In the genomic region with DNA sequence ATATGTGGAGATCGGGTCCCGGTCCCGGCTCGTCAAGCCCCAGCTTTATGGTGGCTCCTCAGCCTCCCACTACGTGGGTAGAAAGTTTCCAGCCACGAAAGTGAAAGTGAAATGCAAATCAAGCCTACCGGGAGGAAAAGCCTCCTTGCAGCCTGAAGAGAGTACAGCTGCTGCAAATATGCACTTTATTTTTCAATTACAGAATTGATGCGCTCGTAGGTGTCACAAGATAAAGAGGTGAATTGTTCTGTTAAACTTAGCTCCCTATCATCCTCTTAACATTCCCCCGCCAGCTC, we compare ENCODE assay signal across 8 cellular contexts. TPM values are rescaled to one million over a fixed set of nuclear protein-coding genes. Genes with fewer than 3 reads are reported as not detected.
DNase-seq lines count a peak whose midpoint lies in the region; ATAC-seq and TF ChIP-seq lines count a peak whose summit lies in the region.

No MANE protein-coding gene starts in this region.

- H3K27ac Mint-ChIP-seq in central memory CD8-positive, alpha-beta T cell (ENCODE audit: low read depth) = peak overlapping the region; percentile 88

- H3K4me3 Mint-ChIP-seq in central memory CD8-positive, alpha-beta T cell = peak overlapping the region; percentile 88

- CTCF ChIA-PET in AG04449 (lab: Yijun Ruan, JAX) = interaction anchor here (1.0 to 3.3 kb wide), 4 partner anchors 8 to 73 kb away, joined by 4 to 30 read pairs (median 7); no protein-coding TSS in a partner anchor

- peaks cover 11% of the 10 kb centered on the region for H3K4me1 Mint-ChIP-seq in central memory CD8-positive, alpha-beta T cell

- peak; percentile 10 for ATAC-seq in central memory CD8-positive, alpha-beta T cell (replicated peaks; ENCODE audit: extremely low read depth, poor library complexity, severe bottlenecking)
- ATAC-seq in HG03175 (IDR thresholded peaks at IDR 0.05; ENCODE audit: unreplicated experiment) (no peak), GM21367 (IDR thresholded peaks at IDR 0.05; ENCODE audit: unreplicated experiment) (no peak)

- H3K4me1 ChIP-seq in HUES64 (ENCODE audit: insufficient read depth, low read length) (peaks cover 16% of the 10 kb centered on the region), muscle layer of duodenum (ENCODE audit: control insufficient read depth in 1 of 2, insufficient read depth in 2 of 2, low read length in 2 of 2) (peaks cover 10 to 15% of the 10 kb centered on the region in 2 donors)

- H3K36me3 ChIP-seq in HUES64 (ENCODE audit: insufficient read depth, low read length) = peaks cover 36% of the 10 kb centered on the region
- H3K36me3 ChIP-seq in muscle layer of duodenum (ENCODE audit: control insufficient read depth in 1 of 2, insufficient read depth in 2 of 2, low read length in 2 of 2) = peaks cover 16 to 23% of the 10 kb centered on the region in 2 donors

- H3K9me3 Mint-ChIP-seq in central memory CD8-positive, alpha-beta T cell = no peaks in the 10 kb centered on the region

- POLR2A ChIA-PET in AG04449 (lab: Yijun Ruan, JAX) = interaction anchor here (1.0 to 1.2 kb wide), 3 partner anchors 9 to 49 kb away, joined by 3 read pairs; no protein-coding TSS in a partner anchor

- H3K9me3 ChIP-seq in HUES64 (ENCODE audit: insufficient read depth, low read depth, low read length) (no peaks in the 10 kb centered on the region), muscle layer of duodenum (ENCODE audit: control insufficient read depth in 1 of 2, low read length in 2 of 2) (no peaks in the 10 kb centered on the region)

- DNase-seq in AG04449 (ENCODE audit: low read depth, low spot score) = no peak
- no peak for DNase-seq in central memory CD8-positive, alpha-beta T cell (ENCODE audit: low spot score in 2 of 2)
- DNase-seq in ACHN = no peak
- DNase-seq in G401 (ENCODE audit: low spot score) = no peak

- H3K27ac ChIP-seq in HUES64 (ENCODE audit: low read depth, low read length) = peak overlapping the region; percentile 88
- H3K27ac ChIP-seq in muscle layer of duodenum (ENCODE audit: low read length) = peak overlapping the region; percentile 92

- WGBS in HUES64 = 18% methylated on average over 10 of the region's 10 CpGs

- no peaks in the 10 kb centered on the region for H3K27me3 ChIP-seq in HUES64 (ENCODE audit: insufficient read depth, low read length)
- no peaks in the 10 kb centered on the region for H3K27me3 ChIP-seq in muscle layer of duodenum (ENCODE audit: low read depth, low read length)

- in situ Hi-C loops in ACHN (cut with HindIII; ENCODE audit: low pct_ligation_motif_present, low pct_unique_long_range_greater_than_20kb, low sequenced_read_pairs) = no loop called here
- in situ Hi-C loops in G401 (cut with HindIII; ENCODE audit: low sequenced_read_pairs) = no loop called here

- H3K36me3 Mint-ChIP-seq in central memory CD8-positive, alpha-beta T cell (ENCODE audit: insufficient read depth) = peaks cover 24% of the 10 kb centered on the region

- TF ChIP-seq CTCF in AG04449 (IDR thresholded peaks at IDR 0.05; ENCODE audit: insufficient read depth, low read length, missing control alignments) = no peak

- H3K4me3 ChIP-seq in AG04449 (ENCODE audit: low read depth, low read length) = peak overlapping the region; percentile 63
- peak overlapping the region; percentile 79 for H3K4me3 ChIP-seq in HUES64 (ENCODE audit: low read length)
- H3K4me3 ChIP-seq in muscle layer of duodenum (ENCODE audit: low read depth in 1 of 2, low read length in 2 of 2) = peak overlapping the region; percentile 95 to 99

- no peaks in the 10 kb centered on the region for H3K27me3 Mint-ChIP-seq in central memory CD8-positive, alpha-beta T cell

- peak overlapping the region; percentile 82 for H3K9ac ChIP-seq in HUES64 (ENCODE audit: low read depth, low read length)

RNA-seq across cellular contexts. Expression of a gene that starts 0.4 kb away (rescaled TPM):
- polyA plus RNA-seq in HUES64 (2013, experiment 1 of 2) = 337 TPM
- 318 TPM for polyA plus RNA-seq in HUES64 (2013, experiment 2 of 2)
- total RNA-seq in G401 (2014; rRNA removed; shearing (Covaris generic)) = 290 and 347 TPM in 2 replicates

RNA-seq across cellular contexts. Expression of a gene that starts 6.7 kb away (rescaled TPM):
- polyA plus RNA-seq in HUES64 (2013, experiment 1 of 2) = 24.2 TPM
- 23.7 TPM for polyA plus RNA-seq in HUES64 (2013, experiment 2 of 2)
- 12.0 and 12.7 TPM in 2 replicates for total RNA-seq in G401 (2014; rRNA removed; shearing (Covaris generic))

RNA-seq across cellular contexts. Expression of a gene that starts 7.3 kb away (rescaled TPM):
- polyA plus RNA-seq in HUES64 (2013, experiment 1 of 2) = 84.6 TPM
- polyA plus RNA-seq in HUES64 (2013, experiment 2 of 2) = 99.6 TPM
- 105 and 117 TPM in 2 replicates for total RNA-seq in G401 (2014; rRNA removed; shearing (Covaris generic))
